Comparison of ENCODE assay signal across 11 cellular contexts in genomic region chr10:26485150-26485941, GRCh38. TPM values are rescaled to one million over a fixed set of nuclear protein-coding genes. Genes with fewer than 3 reads are reported as not detected.
A peak's percentile ranks its signal among the peaks of the same experiment; 100 is the strongest.
DNase-seq lines count a peak whose midpoint lies in the region; ATAC-seq and TF ChIP-seq lines count a peak whose summit lies in the region.
"Had no signal": no experiment of that assay in that cellular context is flagged by ENCODE, and none has a peak within 500 bp of the region (broad histone marks: within the 10 kb centered on the region; RNA-seq: fewer than 3 reads in every experiment).

No MANE protein-coding gene starts in this region.

- no peak overlapping the region for H3K4me3 ChIP-seq in esophagus muscularis mucosa
- no peak overlapping the region for H3K4me3 ChIP-seq in naive thymus-derived CD4-positive, alpha-beta T cell (ENCODE audit: low read length)

- no peaks in the 10 kb centered on the region for H3K36me3 ChIP-seq in esophagus muscularis mucosa
- no peaks in the 10 kb centered on the region for H3K36me3 ChIP-seq in naive thymus-derived CD4-positive, alpha-beta T cell (ENCODE audit: control insufficient read depth in 2 of 3, insufficient read depth in 3 of 3, low read length in 3 of 3)

- TF ChIP-seq POLR2A in esophagus muscularis mucosa (IDR thresholded peaks at IDR 0.05; ENCODE audit: low read depth) = no peak

- H3K9me3 Mint-ChIP-seq in naive thymus-derived CD4-positive, alpha-beta T cell = peaks cover 0 to 3% (median 0%) of the 10 kb centered on the region in 11 donors

- no peak for TF ChIP-seq EP300 in esophagus muscularis mucosa (IDR thresholded peaks at IDR 0.05)

- H3K4me3 Mint-ChIP-seq in naive thymus-derived CD4-positive, alpha-beta T cell = peak overlapping the region in 9 of 10 donors; percentile 2 to 80 (median 64)

- no peaks in the 10 kb centered on the region for H3K9me3 ChIP-seq in esophagus muscularis mucosa
- no peaks in the 10 kb centered on the region for H3K9me3 ChIP-seq in naive thymus-derived CD4-positive, alpha-beta T cell (ENCODE audit: control insufficient read depth in 2 of 3, low read length in 3 of 3)

- 51% methylated on average over 5 of the region's 5 CpGs for WGBS in esophagus muscularis mucosa

- intact Hi-C loops in esophagus muscularis mucosa (cut with DNase I) = no loop called here
- intact Hi-C loops in naive thymus-derived CD4-positive, alpha-beta T cell (cut with micrococcal nuclease) = loop anchor here (5.0 to 10.0 kb wide), 6 partner anchors 37 to 1847 kb away; partner anchors contain the start of genes ACBD5 (in 2 of the 2), PDSS1 (in 1 of the 2) and RAB18 (in 1 of the 2)

- POLR2A ChIA-PET in naive thymus-derived CD4-positive, alpha-beta T cell (lab: Charles Lee) = interaction anchor here (0.5 to 2.6 kb wide), 4 partner anchors 13 to 50 kb away, joined by 3 to 15 read pairs (median 4); partner anchors contain the start of gene APBB1IP

- DNase-seq in AG20443 (ENCODE audit: low spot score) (peak; percentile 29), NCI-H460 (ENCODE audit: extremely low read depth, low read depth) (peak; percentile 1), esophagus muscularis mucosa (ENCODE audit: extremely low spot score) (peak; percentile 72), NCI-H146 treated with DMSO at 0.1 percent for 48 hours (lab: John Stamatoyannopoulos, UW; ENCODE audit: unreplicated experiment) (no peak)
- no peak for DNase-seq in naive thymus-derived CD4-positive, alpha-beta T cell
- no peak for DNase-seq in stimulated activated CD4-positive, alpha-beta T cell treated with anti-CD3 and anti-CD28 coated beads, Interleukin-2, amount 100 ng/mL, for 24 hours
- DNase-seq: activated CD4-positive, alpha-beta T cell treated with anti-CD3 and anti-CD28 coated beads for 48 hours; NCI-H526 had no signal

- H3K27ac Mint-ChIP-seq in naive thymus-derived CD4-positive, alpha-beta T cell = peak overlapping the region; percentile 56 to 97 (median 92)

- CTCF ChIA-PET in naive thymus-derived CD4-positive, alpha-beta T cell (lab: Charles Lee) = interaction anchor here (0.6 kb wide), 1 partner anchor 12 kb away, joined by 3 read pairs; no protein-coding TSS in a partner anchor

- H3K4me1 ChIP-seq in esophagus muscularis mucosa = peaks cover 11 to 24% (median 18%) of the 10 kb centered on the region in 4 donors
- H3K4me1 ChIP-seq in naive thymus-derived CD4-positive, alpha-beta T cell (ENCODE audit: control insufficient read depth in 2 of 2, insufficient read depth in 2 of 2, low read length in 2 of 2) = peaks cover 69 to 81% of the 10 kb centered on the region in 2 donors

- H3K27me3 Mint-ChIP-seq in naive thymus-derived CD4-positive, alpha-beta T cell = no peaks in the 10 kb centered on the region

- peaks cover 61 to 89% (median 81%) of the 10 kb centered on the region in 7 donors for H3K4me1 Mint-ChIP-seq in naive thymus-derived CD4-positive, alpha-beta T cell

- peak overlapping the region; percentile 38 to 70 (median 62) for H3K27ac ChIP-seq in esophagus muscularis mucosa (replicated peaks in 1 of 4)
- H3K27ac ChIP-seq in naive thymus-derived CD4-positive, alpha-beta T cell (ENCODE audit: low read depth, low read length) = peak overlapping the region; percentile 36
- H3K27ac ChIP-seq: HL-60 had no signal

- H3K27me3 ChIP-seq in esophagus muscularis mucosa = no peaks in the 10 kb centered on the region
- H3K27me3 ChIP-seq in naive thymus-derived CD4-positive, alpha-beta T cell (ENCODE audit: control insufficient read depth in 2 of 2, insufficient read depth in 2 of 2, low read length in 2 of 2) = no peaks in the 10 kb centered on the region

- H3K36me3 Mint-ChIP-seq in naive thymus-derived CD4-positive, alpha-beta T cell = peaks cover 8 to 23% (median 12%) of the 10 kb centered on the region in 5 donors

- TF ChIP-seq CTCF in esophagus muscularis mucosa (IDR thresholded peaks at IDR 0.05) = no peak

- ATAC-seq in naive thymus-derived CD4-positive, alpha-beta T cell = no peak
- ATAC-seq in GM21526 (IDR thresholded peaks at IDR 0.05; ENCODE audit: low FRiP score, unreplicated experiment) (no peak), HG02852 (IDR thresholded peaks at IDR 0.05; ENCODE audit: unreplicated experiment) (no peak)

RNA-seq across cellular contexts. Expression of gene APBB1IP, which starts 47.2 kb away (rescaled TPM):
- not detected in 2 replicates for total RNA-seq in NCI-H460 (2014; rRNA removed; shearing (Covaris generic))
- polyA plus RNA-seq in NCI-H460 (2014; cell fraction: nucleus; rRNA removed) = not detected in 2 replicates
- 1 to 10 TPM; 2.6 to 6.2 (median 5.1) TPM for total RNA-seq in esophagus muscularis mucosa
- 100 to 1,000 TPM in 1 of 5 experiments, 10 to 100 TPM in 4; 64.7 to 101 (median 88.0) TPM for total RNA-seq in naive thymus-derived CD4-positive, alpha-beta T cell
- polyA plus RNA-seq in naive thymus-derived CD4-positive, alpha-beta T cell = 10 to 100 TPM; 60.2 to 70.5 TPM

Comparison
In these comparisons a context has a peak if more than half of its experiments do, and no peak if none do; other contexts are left out.
1. DNase-seq: peak in AG20443 (single experiment), NCI-H460 (single experiment) and esophagus muscularis mucosa (single experiment); none in naive thymus-derived CD4-positive, alpha-beta T cell (0 of 9), stimulated activated CD4-positive, alpha-beta T cell treated with anti-CD3 and anti-CD28 coated beads, Interleukin-2, amount 100 ng/mL, for 24 hours (0 of 2) and NCI-H146 treated with DMSO at 0.1 percent for 48 hours (single experiment).
2. RNA of gene APBB1IP, which starts 47.2 kb away (total RNA-seq): 64.7 to 101 TPM in naive thymus-derived CD4-positive, alpha-beta T cell; 2.6 to 6.2 TPM in esophagus muscularis mucosa and not detected in NCI-H460; every median in the first group is over 4 times any median in the second.